Comparison of ENCODE assay signal across 9 cellular contexts in the genomic region with DNA sequence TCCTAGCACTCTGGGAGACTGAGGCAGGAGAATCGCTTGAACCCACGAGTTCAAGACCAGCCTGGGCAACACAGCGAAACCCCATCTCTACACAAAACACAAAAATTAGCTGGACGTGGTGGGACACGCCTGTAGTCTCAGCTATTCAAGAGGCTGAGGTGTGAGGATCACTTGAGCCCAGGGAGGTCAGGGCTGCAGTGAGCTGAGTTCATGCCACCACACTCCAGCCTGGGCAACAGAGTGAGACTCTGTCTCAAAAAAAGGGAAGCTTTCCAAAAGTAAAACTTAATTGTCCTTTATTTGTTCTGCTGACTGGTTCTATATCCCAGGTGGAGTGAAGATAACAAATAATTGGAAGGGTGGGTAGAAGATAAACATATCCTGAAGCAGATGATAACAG.
"Had no signal": no experiment of that assay in that cellular context is flagged by ENCODE, and none has a peak within 500 bp of the region (broad histone marks: within the 10 kb centered on the region; RNA-seq: fewer than 3 reads in every experiment).

No MANE protein-coding gene starts in this region.

- H3K4me3 ChIP-seq: GM23248, HAP-1 had no signal

- H3K27ac ChIP-seq: GM23248, HL-60 had no signal

- ATAC-seq: HCT116 had no signal

- H3K9ac ChIP-seq: GM23248 had no signal

- H3K36me3 ChIP-seq: HAP-1 had no signal

- H3K9me3 ChIP-seq: HAP-1 had no signal

- H3K4me1 ChIP-seq: HAP-1 had no signal

- H2AFZ ChIP-seq: GM23248 had no signal

- DNase-seq: GM23248, GOT3, H7, HFFc6, IMR-90, KBM-7 had no signal
